20 cellular contexts compared by ENCODE assay signal in the genomic region with DNA sequence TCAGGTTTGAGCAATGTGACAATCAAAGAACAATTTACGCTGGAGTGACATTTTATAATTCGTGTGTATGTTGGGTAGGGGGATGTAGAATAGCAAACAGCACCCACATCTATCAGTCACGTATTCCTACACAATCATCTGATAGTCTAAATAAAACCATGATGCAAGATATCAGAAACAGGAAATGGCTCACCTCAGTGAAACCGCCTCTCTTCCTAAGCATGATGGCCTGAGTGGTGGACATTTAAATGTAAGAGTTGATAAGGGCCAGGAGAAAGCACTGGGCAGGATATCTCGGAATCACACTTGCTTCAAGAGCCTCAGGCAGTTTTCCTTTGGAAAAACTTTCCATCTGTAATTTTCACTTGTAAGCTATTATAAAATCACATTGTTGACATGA.
"Had no signal": no experiment of that assay in that cellular context is flagged by ENCODE, and none has a peak within 500 bp of the region (broad histone marks: within the 10 kb centered on the region; RNA-seq: fewer than 3 reads in every experiment).

No MANE protein-coding gene starts in this region.

- H3K9me3 ChIP-seq: gastroesophageal sphincter, heart right ventricle, mucosa of descending colon, ovary, stomach, testis, upper lobe of right lung had no signal

- H3K4me3 ChIP-seq: gastroesophageal sphincter, heart right ventricle, mucosa of descending colon, ovary, stomach, testis, upper lobe of right lung had no signal

- H3K36me3 ChIP-seq: brain microvascular endothelial cell, gastroesophageal sphincter, heart right ventricle, ovary, stomach, upper lobe of right lung had no signal

- H3K27me3 ChIP-seq: brain microvascular endothelial cell, gastroesophageal sphincter, heart right ventricle, ovary, stomach, testis, upper lobe of right lung had no signal

- H3K4me1 ChIP-seq: gastroesophageal sphincter, heart right ventricle, stomach, testis, upper lobe of right lung had no signal

- H3K27ac ChIP-seq: brain microvascular endothelial cell, gastroesophageal sphincter, heart right ventricle, ovary, stomach, testis, upper lobe of right lung, VCaP had no signal

- DNase-seq: activated CD4-positive, alpha-beta T cell treated with anti-CD3 and anti-CD28 coated beads for 1 hour; activated CD4-positive, alpha-beta T cell treated with anti-CD3 and anti-CD28 coated beads, Interleukin-2, amount 50 U/mL, for 4 hours; activated naive CD4-positive, alpha-beta T cell; activated naive CD8-positive, alpha-beta T cell treated with anti-CD3 and anti-CD28 coated beads, Interleukin-2, amount 10 ng/mL, durations not matched to agents 7 days and 5 days; activated T-cell treated with anti-CD3 and anti-CD28 coated beads for 4 hours; anterior cingulate cortex; brain microvascular endothelial cell; dermis blood vessel endothelial cell; effector memory CD8-positive, alpha-beta T cell; heart right ventricle; islet precursor cell; mucosa of descending colon; naive thymus-derived CD4-positive, alpha-beta T cell; ovary; stimulated activated CD4-positive, alpha-beta T cell treated with anti-CD3 and anti-CD28 coated beads, Interleukin-1b, Interleukin-23, amount 100 ng/mL, for 48 hours; stomach; testis; upper lobe of right lung had no signal
